Comparison of ENCODE assay signal across 17 cellular contexts in genomic region chr19:12930002-12930645, GRCh38. TPM values are rescaled to one million over a fixed set of nuclear protein-coding genes. Genes with fewer than 3 reads are reported as not detected.
DNase-seq lines count a peak whose midpoint lies in the region; ATAC-seq and TF ChIP-seq lines count a peak whose summit lies in the region.
"Had no signal": no experiment of that assay in that cellular context is flagged by ENCODE, and none has a peak within 500 bp of the region (broad histone marks: within the 10 kb centered on the region; RNA-seq: fewer than 3 reads in every experiment).

No MANE protein-coding gene starts in this region.

- no peak for DNase-seq in activated T-cell treated with anti-CD3 and anti-CD28 coated beads, Interleukin-2, amount 50 U/mL, for 24 hours
- no peak for DNase-seq in activated T-cell treated with anti-CD3 and anti-CD28 coated beads, Interleukin-2, amount 50 U/mL, for 1 hour
- DNase-seq in HL-60 (ENCODE audit: low read depth in 1 of 2, low spot score in 1 of 2) (peak in 1 of 2 experiments; percentile 73), OCI-LY7 (ENCODE audit: low spot score) (no peak), neuronal stem cell (ENCODE audit: low spot score) (no peak), trophoblast cell (no peak), GM10266 (ENCODE audit: extremely low spot score) (no peak)
- DNase-seq: IMR-90, NCI-H1105 treated with DMSO at 0.1 percent for 48 hours, NCI-H187, NCI-H2171, NCI-H446 treated with DMSO at 0.1 percent for 48 hours, NCI-H748 treated with DMSO at 0.1 percent for 48 hours, SHP77 treated with DMSO at 0.1 percent for 48 hours, T-helper 17 cell had no signal

- intact Hi-C loops in OCI-LY7 (cut with micrococcal nuclease; ENCODE audit: unreplicated experiment) = no loop called here

- H2AFZ ChIP-seq in OCI-LY7 (ENCODE audit: low read length) (no peak overlapping the region), neuronal stem cell (ENCODE audit: low read length) (no peak overlapping the region), trophoblast cell (ENCODE audit: insufficient read depth, low read length, poor library complexity) (no peak overlapping the region)

- no peaks in the 10 kb centered on the region for H3K9me3 Mint-ChIP-seq in activated T-cell treated with anti-CD3 and anti-CD28 coated beads, Interleukin-2, amount 50 U/mL, for 24 hours
- H3K9me3 Mint-ChIP-seq in activated T-helper 17 cell treated with anti-CD3 and anti-CD28 coated beads, Interleukin-2, amount 50 U/mL, for 72 hours = no peaks in the 10 kb centered on the region

- H4K8ac ChIP-seq in neuronal stem cell (ENCODE audit: low read depth, low read length) (no peak overlapping the region), trophoblast cell (ENCODE audit: low read depth, low read length) (no peak overlapping the region)

- no peaks in the 10 kb centered on the region for H3K27me3 Mint-ChIP-seq in activated T-cell treated with anti-CD3 and anti-CD28 coated beads, Interleukin-2, amount 50 U/mL, for 24 hours
- no peaks in the 10 kb centered on the region for H3K27me3 Mint-ChIP-seq in activated T-helper 17 cell treated with anti-CD3 and anti-CD28 coated beads, Interleukin-2, amount 50 U/mL, for 72 hours
- H3K27me3 Mint-ChIP-seq: T-helper 17 cell had no signal

- H4K91ac ChIP-seq in neuronal stem cell (ENCODE audit: low read depth, low read length, poor library complexity) (no peak overlapping the region), trophoblast cell (ENCODE audit: low read depth, low read length) (no peak overlapping the region)

- H3K23ac ChIP-seq in neuronal stem cell (ENCODE audit: low read depth, low read length, poor library complexity) (peak overlapping the region; percentile 65), trophoblast cell (ENCODE audit: low read length) (no peak overlapping the region)

- H3K4me1 ChIP-seq in OCI-LY7 (ENCODE audit: insufficient read depth, low read length, poor library complexity, severe bottlenecking) (peaks cover 18% of the 10 kb centered on the region), neuronal stem cell (ENCODE audit: control insufficient read depth in 2 of 2, insufficient read depth in 1 of 2, low read depth in 1 of 2, low read length in 2 of 2) (peaks cover 8 to 13% of the 10 kb centered on the region in 2 donors), trophoblast cell (ENCODE audit: control insufficient read depth in 1 of 2, insufficient read depth in 2 of 2, low read length in 2 of 2) (peaks cover 6 to 7% of the 10 kb centered on the region in 2 experiments)

- no peak overlapping the region for H3K4me3 Mint-ChIP-seq in activated T-cell treated with anti-CD3 and anti-CD28 coated beads, Interleukin-2, amount 50 U/mL, for 24 hours
- H3K4me3 Mint-ChIP-seq in activated T-helper 17 cell treated with anti-CD3 and anti-CD28 coated beads, Interleukin-2, amount 50 U/mL, for 72 hours = no peak overlapping the region
- H3K4me3 Mint-ChIP-seq: T-helper 17 cell had no signal

- H2BK12ac ChIP-seq in neuronal stem cell (ENCODE audit: low read length) (no peak overlapping the region), trophoblast cell (ENCODE audit: low read length) (no peak overlapping the region)

- H3K9ac ChIP-seq in neuronal stem cell (ENCODE audit: low read depth, low read length, poor library complexity) = no peak overlapping the region
- no peak overlapping the region for H3K9ac ChIP-seq in trophoblast cell (ENCODE audit: low read length)

- H3K9me3 ChIP-seq in OCI-LY7 (ENCODE audit: low read length) (no peaks in the 10 kb centered on the region), neuronal stem cell (replicated peaks in 1 of 2; ENCODE audit: control insufficient read depth in 2 of 2, insufficient read depth in 1 of 2, low read depth in 1 of 2, low read length in 2 of 2) (no peaks in the 10 kb centered on the region), trophoblast cell (ENCODE audit: insufficient read depth, low read depth, low read length) (peaks cover 2% of the 10 kb centered on the region)
- H3K9me3 ChIP-seq: BLaER1 treated with 17β-estradiol and CSF1 and Interleukin-3, amounts not matched to agents 10 nM and 100 nM had no signal

- H3K14ac ChIP-seq in neuronal stem cell (ENCODE audit: low read length) (no peak overlapping the region), trophoblast cell (ENCODE audit: low read length) (no peak overlapping the region)

- POLR2A ChIA-PET in OCI-LY7 (lab: Charles Lee) = interaction anchor here (1.0 kb wide), 1 partner anchor 36 kb away, joined by 4 read pairs; no protein-coding TSS in a partner anchor

- peaks cover 8% of the 10 kb centered on the region; the same call in 1 of the 2 replicates for H4K20me1 ChIP-seq in OCI-LY7 (ENCODE audit: insufficient read depth, low read length)

- WGBS in neuronal stem cell (ENCODE audit: extremely low coverage in 2 of 2, insufficient read length in 2 of 2, insufficient replicate concordance in 1 of 2), 2 donors = no CpG with 5 or more reads among the region's 19 CpGs
- WGBS in trophoblast cell (ENCODE audit: extremely low coverage, insufficient coverage, insufficient read length) = no CpG with 5 or more reads among the region's 19 CpGs

- no TSS peak for BruUV-seq in OCI-LY7 (replicated peaks; lab: Mats Ljungman, UMichigan)

- peak overlapping the region; percentile 6 for H3K27ac Mint-ChIP-seq in activated T-cell treated with anti-CD3 and anti-CD28 coated beads, Interleukin-2, amount 50 U/mL, for 24 hours
- no peak overlapping the region for H3K27ac Mint-ChIP-seq in activated T-helper 17 cell treated with anti-CD3 and anti-CD28 coated beads, Interleukin-2, amount 50 U/mL, for 72 hours

- TF ChIP-seq CTCF in HL-60 (IDR thresholded peaks at IDR 0.05; ENCODE audit: insufficient read depth, low read length) (peak; percentile 19), OCI-LY7 (conservative IDR thresholded peaks at IDR 0.05; ENCODE audit: low read length) (peak; percentile 44; the same call in 1 of the 2 replicates), GM10266 (IDR thresholded peaks at IDR 0.05; ENCODE audit: control insufficient read depth, insufficient read depth, low read depth, missing control alignments) (no peak)

- CTCF ChIA-PET in OCI-LY7 (lab: Charles Lee; ENCODE audit: unreplicated experiment) = interaction anchor here (0.6 kb wide), 1 partner anchor 49 kb away, joined by 5 read pairs; the partner anchor contains the start of gene DNASE2

- H3K36me3 ChIP-seq in OCI-LY7 (ENCODE audit: insufficient read depth, low read length) = peaks cover 61% of the 10 kb centered on the region
- H3K36me3 ChIP-seq in neuronal stem cell (replicated peaks in 1 of 2; ENCODE audit: control insufficient read depth in 2 of 2, insufficient read depth in 2 of 2, low read length in 2 of 2) = peaks cover 35 to 58% of the 10 kb centered on the region in 2 donors
- H3K36me3 ChIP-seq in trophoblast cell (ENCODE audit: control insufficient read depth in 1 of 2, insufficient read depth in 2 of 2, low read length in 2 of 2) = peaks cover 38% of the 10 kb centered on the region in 2 experiments

- H4K12ac ChIP-seq in trophoblast cell (ENCODE audit: low read depth, low read length) = no peak overlapping the region

- H3K79me2 ChIP-seq in OCI-LY7 (ENCODE audit: insufficient read depth, low read depth, low read length) = peaks cover 26% of the 10 kb centered on the region
- H3K79me2 ChIP-seq in trophoblast cell (ENCODE audit: control insufficient read depth, insufficient read depth, low read length, poor library complexity) = peaks cover 9% of the 10 kb centered on the region

- H3K79me1 ChIP-seq in neuronal stem cell (ENCODE audit: low read depth, low read length) (peaks cover 12% of the 10 kb centered on the region), trophoblast cell (ENCODE audit: low read length) (peaks cover 9% of the 10 kb centered on the region)

- H3K4ac ChIP-seq in neuronal stem cell (ENCODE audit: low read length) (no peak overlapping the region), trophoblast cell (ENCODE audit: low read depth, low read length) (no peak overlapping the region)

- H3K4me3 ChIP-seq in HL-60 (replicated peaks; ENCODE audit: insufficient read depth, low read length) (no peak overlapping the region), OCI-LY7 (ENCODE audit: low read depth, low read length, poor library complexity, severe bottlenecking) (no peak overlapping the region), neuronal stem cell (ENCODE audit: low read length in 2 of 2) (no peak overlapping the region), trophoblast cell (ENCODE audit: low read depth, low read length) (no peak overlapping the region)
- H3K4me3 ChIP-seq: BLaER1 treated with 17β-estradiol and CSF1 and Interleukin-3, amounts not matched to agents 10 nM and 100 nM had no signal

- no peak for ATAC-seq in activated T-helper 17 cell treated with anti-CD3 and anti-CD28 coated beads, Interleukin-2, amount 50 U/mL, for 72 hours (replicated peaks)
- ATAC-seq: T-helper 17 cell had no signal

- H2AK5ac ChIP-seq in neuronal stem cell (ENCODE audit: low read depth, low read length) (no peak overlapping the region), trophoblast cell (ENCODE audit: low read length) (no peak overlapping the region)

- no peaks in the 10 kb centered on the region for H3K9me2 ChIP-seq in OCI-LY7 (ENCODE audit: insufficient read depth, low read length)

- H2BK5ac ChIP-seq in neuronal stem cell (ENCODE audit: low read length) (no peak overlapping the region), trophoblast cell (ENCODE audit: low read depth, low read length, poor library complexity) (no peak overlapping the region)

- no peak overlapping the region for H2BK15ac ChIP-seq in neuronal stem cell (ENCODE audit: low read length)

- H3K27ac ChIP-seq in HL-60 (replicated peaks) (peak overlapping the region; percentile 94), OCI-LY7 (ENCODE audit: low read depth, low read length, poor library complexity, severe bottlenecking) (no peak overlapping the region), neuronal stem cell (replicated peaks; ENCODE audit: low read length) (no peak overlapping the region), trophoblast cell (ENCODE audit: low read depth, low read length) (no peak overlapping the region)
- H3K27ac ChIP-seq: BLaER1 treated with 17β-estradiol and CSF1 and Interleukin-3, amounts not matched to agents 10 nM and 100 nM had no signal

- H3K27me3 ChIP-seq in HL-60 (ENCODE audit: insufficient read depth, poor library complexity, severe bottlenecking) = no peaks in the 10 kb centered on the region
- no peaks in the 10 kb centered on the region for H3K27me3 ChIP-seq in neuronal stem cell (ENCODE audit: control insufficient read depth in 3 of 3, insufficient read depth in 3 of 3, low read depth in 1 of 3, low read length in 3 of 3)
- H3K27me3 ChIP-seq in trophoblast cell (ENCODE audit: insufficient read depth, low read length) = no peaks in the 10 kb centered on the region
- H3K27me3 ChIP-seq: BLaER1 treated with 17β-estradiol and CSF1 and Interleukin-3, amounts not matched to agents 10 nM and 100 nM had no signal

- peaks cover 29% of the 10 kb centered on the region for H3K4me1 Mint-ChIP-seq in activated T-cell treated with anti-CD3 and anti-CD28 coated beads, Interleukin-2, amount 50 U/mL, for 24 hours (ENCODE audit: low read depth)
- H3K4me1 Mint-ChIP-seq in activated T-helper 17 cell treated with anti-CD3 and anti-CD28 coated beads, Interleukin-2, amount 50 U/mL, for 72 hours = peaks cover 23% of the 10 kb centered on the region

- peaks cover 80% of the 10 kb centered on the region for H3K36me3 Mint-ChIP-seq in activated T-cell treated with anti-CD3 and anti-CD28 coated beads, Interleukin-2, amount 50 U/mL, for 24 hours (ENCODE audit: low read depth)
- peaks cover 87% of the 10 kb centered on the region for H3K36me3 Mint-ChIP-seq in activated T-helper 17 cell treated with anti-CD3 and anti-CD28 coated beads, Interleukin-2, amount 50 U/mL, for 72 hours (ENCODE audit: low read depth)

- H3K18ac ChIP-seq in neuronal stem cell (ENCODE audit: low read length) = no peak overlapping the region
- no peak overlapping the region for H3K18ac ChIP-seq in trophoblast cell (ENCODE audit: low read length)

- H2BK120ac ChIP-seq in neuronal stem cell (ENCODE audit: low read depth, low read length) (no peak overlapping the region), trophoblast cell (ENCODE audit: insufficient read depth, low read length, poor library complexity) (no peak overlapping the region)

- H3K4me2 ChIP-seq in OCI-LY7 (ENCODE audit: low read length) (no peak overlapping the region), neuronal stem cell (ENCODE audit: insufficient read depth, low read length, poor library complexity, severe bottlenecking) (no peak overlapping the region), trophoblast cell (ENCODE audit: low read length) (no peak overlapping the region)
- H3K4me2 ChIP-seq: BLaER1 treated with 17β-estradiol and CSF1 and Interleukin-3, amounts not matched to agents 10 nM and 100 nM had no signal

RNA-seq across cellular contexts. Expression of gene FARSA, which starts 3.4 kb away (rescaled TPM):
- total RNA-seq in OCI-LY7 (2014; rRNA removed; shearing (Covaris generic)) = 96.1 and 135 TPM in 2 replicates
- 90.7 and 117 TPM in 2 replicates for total RNA-seq in OCI-LY7 (2022)
- polyA plus RNA-seq in neuronal stem cell (2013, experiment 1 of 2) = 35.0 TPM
- 35.6 TPM for polyA plus RNA-seq in neuronal stem cell (2013, experiment 2 of 2)
- total RNA-seq in activated T-helper 17 cell treated with anti-CD3 and anti-CD28 coated beads, Interleukin-2, amount 50 U/mL, for 72 hours = 100 to 1,000 TPM in 1 of 2 donors, 10 to 100 TPM in 1; 87.9 to 130 TPM
- 47.3 and 49.0 TPM in 2 replicates for polyA plus RNA-seq in trophoblast cell (2013)

RNA-seq across cellular contexts. Expression of gene CALR, which starts 8.3 kb away (rescaled TPM):
- total RNA-seq in OCI-LY7 (2014; rRNA removed; shearing (Covaris generic)) = 1,039 and 1,069 TPM in 2 replicates
- 398 and 581 TPM in 2 replicates for total RNA-seq in OCI-LY7 (2022)
- 336 TPM for polyA plus RNA-seq in neuronal stem cell (2013, experiment 1 of 2)
- polyA plus RNA-seq in neuronal stem cell (2013, experiment 2 of 2) = 330 TPM
- 100 to 1,000 TPM; 502 to 770 TPM for total RNA-seq in activated T-helper 17 cell treated with anti-CD3 and anti-CD28 coated beads, Interleukin-2, amount 50 U/mL, for 72 hours
- 2,017 and 2,072 TPM in 2 replicates for polyA plus RNA-seq in trophoblast cell (2013)

RNA-seq across cellular contexts. Expression of gene SYCE2, which starts 11.0 kb away (rescaled TPM):
- total RNA-seq in OCI-LY7 (2014; rRNA removed; shearing (Covaris generic)) = 6.8 and 8.7 TPM in 2 replicates
- total RNA-seq in OCI-LY7 (2022) = 13.8 and 14.5 TPM in 2 replicates
- polyA plus RNA-seq in neuronal stem cell (2013, experiment 1 of 2) = 2.8 TPM
- polyA plus RNA-seq in neuronal stem cell (2013, experiment 2 of 2) = 3.0 TPM
- total RNA-seq in activated T-helper 17 cell treated with anti-CD3 and anti-CD28 coated beads, Interleukin-2, amount 50 U/mL, for 72 hours = 1 to 10 TPM; 1.6 to 6.2 TPM
- 0.58 and 0.97 TPM in 2 replicates for polyA plus RNA-seq in trophoblast cell (2013)

RNA-seq across cellular contexts. Expression of gene RAD23A, which starts 15.5 kb away (rescaled TPM):
- 237 and 243 TPM in 2 replicates for total RNA-seq in OCI-LY7 (2014; rRNA removed; shearing (Covaris generic))
- total RNA-seq in OCI-LY7 (2022) = 171 and 183 TPM in 2 replicates
- 115 TPM for polyA plus RNA-seq in neuronal stem cell (2013, experiment 1 of 2)
- 115 TPM for polyA plus RNA-seq in neuronal stem cell (2013, experiment 2 of 2)
- 100 to 1,000 TPM; 129 to 156 TPM for total RNA-seq in activated T-helper 17 cell treated with anti-CD3 and anti-CD28 coated beads, Interleukin-2, amount 50 U/mL, for 72 hours
- polyA plus RNA-seq in trophoblast cell (2013) = 91.0 and 92.1 TPM in 2 replicates

RNA-seq across cellular contexts. Expression of gene GADD45GIP1, which starts 26.9 kb away (rescaled TPM):
- 29.5 and 43.0 TPM in 2 replicates for total RNA-seq in OCI-LY7 (2014; rRNA removed; shearing (Covaris generic))
- total RNA-seq in OCI-LY7 (2022) = 24.7 and 32.4 TPM in 2 replicates
- 34.0 TPM for polyA plus RNA-seq in neuronal stem cell (2013, experiment 1 of 2)
- 31.8 TPM for polyA plus RNA-seq in neuronal stem cell (2013, experiment 2 of 2)
- 10 to 100 TPM; 17.0 to 27.9 TPM for total RNA-seq in activated T-helper 17 cell treated with anti-CD3 and anti-CD28 coated beads, Interleukin-2, amount 50 U/mL, for 72 hours
- polyA plus RNA-seq in trophoblast cell (2013) = 35.0 and 36.2 TPM in 2 replicates
